8 cellular contexts compared by ENCODE assay signal in the genomic region with DNA sequence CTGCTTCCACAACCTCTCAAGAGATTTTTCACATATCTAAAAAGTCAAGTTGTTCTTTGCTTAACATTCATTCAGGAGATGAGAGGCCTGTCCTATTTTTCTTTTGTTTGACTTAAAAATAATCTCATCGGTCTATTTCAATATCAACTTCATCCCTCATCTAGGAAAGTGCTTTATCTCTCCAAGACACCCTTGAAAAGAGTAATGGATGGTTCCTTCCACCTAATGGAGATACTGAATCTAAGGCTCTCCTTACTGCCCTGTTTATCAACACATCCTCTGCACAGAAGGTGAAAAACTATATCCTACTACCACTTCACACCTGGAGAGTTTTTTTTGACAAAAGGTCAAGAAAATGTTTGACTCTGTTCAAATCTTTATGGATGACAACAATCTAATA. TPM values are rescaled to one million over a fixed set of nuclear protein-coding genes. Genes with fewer than 3 reads are reported as not detected.
A peak's percentile ranks its signal among the peaks of the same experiment; 100 is the strongest.
DNase-seq lines count a peak whose midpoint lies in the region; ATAC-seq and TF ChIP-seq lines count a peak whose summit lies in the region.

No MANE protein-coding gene starts in this region.

- peaks cover 53% of the 10 kb centered on the region for H3K4me1 Mint-ChIP-seq in T-helper 17 cell

- H3K36me3 Mint-ChIP-seq in T-helper 17 cell (ENCODE audit: low read depth): no peaks in the 10 kb centered on the region

- no peaks in the 10 kb centered on the region for H3K27me3 Mint-ChIP-seq in T-helper 17 cell

- peak overlapping the region; percentile 69 for H3K4me3 ChIP-seq in fibroblast of mammary gland (ENCODE audit: control insufficient read depth, low read depth, low read length)
- peak overlapping the region; percentile 66 to 98 (median 74) for H3K4me3 ChIP-seq in skin epidermis

- TF ChIP-seq CTCF in fibroblast of mammary gland (conservative IDR thresholded peaks at IDR 0.05; ENCODE audit: control insufficient read depth, insufficient read depth, low read depth, low read length): no peak

- peak overlapping the region; percentile 94 for H3K27ac Mint-ChIP-seq in T-helper 17 cell

- no peak for ATAC-seq in T-helper 17 cell

- peak overlapping the region; percentile 96 for H3K4me3 Mint-ChIP-seq in T-helper 17 cell

- H3K27ac ChIP-seq in skin epidermis: peak overlapping the region in 19 of 21 experiments; percentile 38 to 100 (median 99)

- no peaks in the 10 kb centered on the region for H3K9me3 ChIP-seq in T-helper 17 cell (ENCODE audit: control insufficient read depth, low read length, poor library complexity, severe bottlenecking)

- intact Hi-C loops in posterior vena cava (cut with DNase I): loop anchor here (5.0 to 10.0 kb wide), 4 partner anchors 47 to 97 kb away; a partner anchor contains a TSS

- DNase-seq in DMS 273 (lab: John Stamatoyannopoulos, UW; ENCODE audit: unreplicated experiment) (peak; percentile 28), DMS 273 treated with DMSO at 0.1 percent for 48 hours (lab: John Stamatoyannopoulos, UW) (no peak), T-helper 17 cell (no peak), fibroblast of mammary gland (ENCODE audit: low read depth) (no peak), retina (no peak), posterior vena cava (ENCODE audit: low spot score) (no peak)
- DNase-seq in activated effector memory CD4-positive, alpha-beta T cell treated with anti-CD3 and anti-CD28 coated beads, Interleukin-2, amount 50 U/mL, for 16 hours: no peak

RNA-seq across cellular contexts. Expression of a gene that starts 2.4 kb away (rescaled TPM):
- total RNA-seq in T-helper 17 cell (10 to 100 TPM; 58.0 to 65.5 TPM), posterior vena cava (10 to 100 TPM; 82.8 to 87.5 TPM)

RNA-seq across cellular contexts. Expression of a gene that starts 49.5 kb away (rescaled TPM):
- 100 to 1,000 TPM; 179 to 183 TPM for total RNA-seq in T-helper 17 cell
- total RNA-seq in posterior vena cava: 100 to 1,000 TPM; 152 to 166 TPM
